ENCODE assay signal across 15 cellular contexts in genomic region chr10:119286983-119287612, GRCh38.
DNase-seq lines count a peak whose midpoint lies in the region; ATAC-seq and TF ChIP-seq lines count a peak whose summit lies in the region.
"Had no signal": no experiment of that assay in that cellular context is flagged by ENCODE, and none has a peak within 500 bp of the region (broad histone marks: within the 10 kb centered on the region; RNA-seq: fewer than 3 reads in every experiment).

No MANE protein-coding gene starts in this region.

- peaks cover 75% of the 10 kb centered on the region for H3K4me1 Mint-ChIP-seq in T-helper 1 cell treated with Interleukin-12 subunit alpha and Interleukin-12 subunit beta and Interleukin-4 antibody, amounts not matched to agents 30 μg/mL and 1 μg/mL, for 36 hours (ENCODE audit: low read depth)
- peaks cover 74% of the 10 kb centered on the region for H3K4me1 Mint-ChIP-seq in activated T-helper 2 cell treated with anti-CD3 and anti-CD28 coated beads, Interferon-gamma antibody, Interleukin-2, Interleukin-4, amounts not matched to agents 10 μg/mL and 5 μg/mL and 100 μg/mL, durations not matched to agents 14 hours and 24 hours and 36 hours (ENCODE audit: low read depth)
- H3K4me1 Mint-ChIP-seq in naive thymus-derived CD4-positive, alpha-beta T cell, result peaks cover 68 to 96% (median 85%) of the 10 kb centered on the region in 7 donors
- H3K4me1 Mint-ChIP-seq in nephron progenitor cell, result peaks cover 81% of the 10 kb centered on the region

- H3K36me3 ChIP-seq in A673 (ENCODE audit: insufficient read depth, low read length, poor library complexity, severe bottlenecking), result no peaks in the 10 kb centered on the region
- H3K36me3 ChIP-seq in naive thymus-derived CD4-positive, alpha-beta T cell (ENCODE audit: control insufficient read depth in 2 of 3, insufficient read depth in 3 of 3, low read length in 3 of 3), result no peaks in the 10 kb centered on the region

- CTCF ChIA-PET in A673 (lab: Charles Lee), result no interaction called here
- CTCF ChIA-PET in naive thymus-derived CD4-positive, alpha-beta T cell (lab: Charles Lee), result no interaction called here

- ATAC-seq in naive thymus-derived CD4-positive, alpha-beta T cell, result no peak
- ATAC-seq: foreskin keratinocyte, mucosa of descending colon, T-cell had no signal

- H3K4me3 ChIP-seq in A673 (ENCODE audit: low read depth, low read length, poor library complexity, severe bottlenecking), result no peak overlapping the region
- H3K4me3 ChIP-seq in naive thymus-derived CD4-positive, alpha-beta T cell (ENCODE audit: low read length), result no peak overlapping the region
- H3K4me3 ChIP-seq: mucosa of descending colon had no signal

- peak overlapping the region; percentile 81 for H3K27ac Mint-ChIP-seq in T-helper 1 cell treated with Interleukin-12 subunit alpha and Interleukin-12 subunit beta and Interleukin-4 antibody, amounts not matched to agents 30 μg/mL and 1 μg/mL, for 36 hours
- peak overlapping the region; percentile 89 for H3K27ac Mint-ChIP-seq in activated T-helper 2 cell treated with anti-CD3 and anti-CD28 coated beads, Interferon-gamma antibody, Interleukin-2, Interleukin-4, amounts not matched to agents 10 μg/mL and 5 μg/mL and 100 μg/mL, durations not matched to agents 14 hours and 24 hours and 36 hours
- H3K27ac Mint-ChIP-seq in naive thymus-derived CD4-positive, alpha-beta T cell, result peak overlapping the region in 8 of 9 donors; percentile 22 to 95 (median 88)
- no peak overlapping the region for H3K27ac Mint-ChIP-seq in nephron progenitor cell

- peaks cover 15% of the 10 kb centered on the region for H3K36me3 Mint-ChIP-seq in T-helper 1 cell treated with Interleukin-12 subunit alpha and Interleukin-12 subunit beta and Interleukin-4 antibody, amounts not matched to agents 30 μg/mL and 1 μg/mL, for 36 hours (ENCODE audit: low read depth)
- no peaks in the 10 kb centered on the region for H3K36me3 Mint-ChIP-seq in activated T-helper 2 cell treated with anti-CD3 and anti-CD28 coated beads, Interferon-gamma antibody, Interleukin-2, Interleukin-4, amounts not matched to agents 10 μg/mL and 5 μg/mL and 100 μg/mL, durations not matched to agents 14 hours and 24 hours and 36 hours (ENCODE audit: low read depth)
- H3K36me3 Mint-ChIP-seq in naive thymus-derived CD4-positive, alpha-beta T cell, result peaks cover 0 to 5% (median 0%) of the 10 kb centered on the region in 5 donors
- H3K36me3 Mint-ChIP-seq in nephron progenitor cell (ENCODE audit: low read depth), result peaks cover 4% of the 10 kb centered on the region
- H3K36me3 Mint-ChIP-seq: T-cell had no signal

- no TSS peak for BruUV-seq in A673 (replicated peaks; lab: Mats Ljungman, UMichigan)

- no peaks in the 10 kb centered on the region for H3K27me3 Mint-ChIP-seq in T-helper 1 cell treated with Interleukin-12 subunit alpha and Interleukin-12 subunit beta and Interleukin-4 antibody, amounts not matched to agents 30 μg/mL and 1 μg/mL, for 36 hours (ENCODE audit: low read depth)
- H3K27me3 Mint-ChIP-seq in activated T-helper 2 cell treated with anti-CD3 and anti-CD28 coated beads, Interferon-gamma antibody, Interleukin-2, Interleukin-4, amounts not matched to agents 10 μg/mL and 5 μg/mL and 100 μg/mL, durations not matched to agents 14 hours and 24 hours and 36 hours (ENCODE audit: low read depth), result no peaks in the 10 kb centered on the region
- H3K27me3 Mint-ChIP-seq in naive thymus-derived CD4-positive, alpha-beta T cell, result no peaks in the 10 kb centered on the region
- H3K27me3 Mint-ChIP-seq in nephron progenitor cell (ENCODE audit: low read depth, poor library complexity), result peaks cover 16% of the 10 kb centered on the region
- H3K27me3 Mint-ChIP-seq: T-cell had no signal

- intact Hi-C loops in A673 (cut with micrococcal nuclease; ENCODE audit: unreplicated experiment), result no loop called here
- intact Hi-C loops in activated T-helper 2 cell treated with anti-CD3 and anti-CD28 coated beads, Interferon-gamma antibody, Interleukin-2, Interleukin-4, amounts not matched to agents 10 μg/mL and 5 μg/mL and 100 μg/mL, durations not matched to agents 14 hours and 24 hours and 36 hours (cut with micrococcal nuclease), result loop anchor here (1.0 kb wide), 1 partner anchor 18 kb away; no protein-coding TSS in a partner anchor
- intact Hi-C loops in naive thymus-derived CD4-positive, alpha-beta T cell (cut with micrococcal nuclease), result loop anchor here in 1 of 2 donors (1.0 kb wide), 2 partner anchors 18 to 19 kb away; no protein-coding TSS in a partner anchor

- H3K4me1 ChIP-seq in A673 (ENCODE audit: insufficient read depth, low read length, poor library complexity, severe bottlenecking), result peaks cover 51% of the 10 kb centered on the region
- H3K4me1 ChIP-seq in naive thymus-derived CD4-positive, alpha-beta T cell (ENCODE audit: control insufficient read depth in 2 of 2, insufficient read depth in 2 of 2, low read length in 2 of 2), result peaks cover 43 to 83% of the 10 kb centered on the region in 2 donors
- H3K4me1 ChIP-seq: foreskin keratinocyte had no signal

- POLR2A ChIA-PET in A673 (lab: Charles Lee; ENCODE audit: low non-redundant PET), result no interaction called here
- POLR2A ChIA-PET in naive thymus-derived CD4-positive, alpha-beta T cell (lab: Charles Lee), result no interaction called here

- H3K9me3 Mint-ChIP-seq in T-helper 1 cell treated with Interleukin-12 subunit alpha and Interleukin-12 subunit beta and Interleukin-4 antibody, amounts not matched to agents 30 μg/mL and 1 μg/mL, for 36 hours, result no peaks in the 10 kb centered on the region
- H3K9me3 Mint-ChIP-seq in activated T-helper 2 cell treated with anti-CD3 and anti-CD28 coated beads, Interferon-gamma antibody, Interleukin-2, Interleukin-4, amounts not matched to agents 10 μg/mL and 5 μg/mL and 100 μg/mL, durations not matched to agents 14 hours and 24 hours and 36 hours, result no peaks in the 10 kb centered on the region
- no peaks in the 10 kb centered on the region for H3K9me3 Mint-ChIP-seq in naive thymus-derived CD4-positive, alpha-beta T cell
- no peaks in the 10 kb centered on the region for H3K9me3 Mint-ChIP-seq in nephron progenitor cell
- H3K9me3 Mint-ChIP-seq: T-cell had no signal

- peak overlapping the region; percentile 15 for H3K4me3 Mint-ChIP-seq in T-helper 1 cell treated with Interleukin-12 subunit alpha and Interleukin-12 subunit beta and Interleukin-4 antibody, amounts not matched to agents 30 μg/mL and 1 μg/mL, for 36 hours
- no peak overlapping the region for H3K4me3 Mint-ChIP-seq in activated T-helper 2 cell treated with anti-CD3 and anti-CD28 coated beads, Interferon-gamma antibody, Interleukin-2, Interleukin-4, amounts not matched to agents 10 μg/mL and 5 μg/mL and 100 μg/mL, durations not matched to agents 14 hours and 24 hours and 36 hours (ENCODE audit: low read depth)
- peak overlapping the region in 8 of 10 donors; percentile 6 to 79 (median 68) for H3K4me3 Mint-ChIP-seq in naive thymus-derived CD4-positive, alpha-beta T cell
- no peak overlapping the region for H3K4me3 Mint-ChIP-seq in nephron progenitor cell

- H3K27me3 ChIP-seq in A673 (replicated peaks; ENCODE audit: insufficient read depth, low read depth, low read length, poor library complexity), result no peaks in the 10 kb centered on the region
- H3K27me3 ChIP-seq in naive thymus-derived CD4-positive, alpha-beta T cell (ENCODE audit: control insufficient read depth in 2 of 2, insufficient read depth in 2 of 2, low read length in 2 of 2), result no peaks in the 10 kb centered on the region
- H3K27me3 ChIP-seq: foreskin keratinocyte had no signal

- no peaks in the 10 kb centered on the region for H3K9me3 ChIP-seq in A673 (ENCODE audit: low read depth, low read length, poor library complexity, severe bottlenecking)
- no peaks in the 10 kb centered on the region for H3K9me3 ChIP-seq in naive thymus-derived CD4-positive, alpha-beta T cell (ENCODE audit: control insufficient read depth in 2 of 3, low read length in 3 of 3)
- H3K9me3 ChIP-seq: mucosa of descending colon had no signal

- no peak for DNase-seq in T-helper 1 cell
- DNase-seq in A673 (ENCODE audit: low spot score), result no peak
- DNase-seq in activated T-helper 2 cell treated with anti-CD3 and anti-CD28 coated beads, Interferon-gamma antibody, Interleukin-2, Interleukin-4, amounts not matched to agents 10 μg/mL and 5 μg/mL and 100 μg/mL, durations not matched to agents 14 hours and 24 hours and 36 hours (ENCODE audit: low spot score), result no peak
- DNase-seq in naive thymus-derived CD4-positive, alpha-beta T cell, result no peak
- DNase-seq in DMS153 treated with DMSO at 0.1 percent for 48 hours (lab: John Stamatoyannopoulos, UW; ENCODE audit: unreplicated experiment), result no peak
- DNase-seq in NCI-H524 (lab: John Stamatoyannopoulos, UW), result no peak
- DNase-seq in nephron progenitor cell, result no peak
- DNase-seq: foreskin keratinocyte, HCEC 1CT, mucosa of descending colon, NCI-H526 treated with DMSO at 0.1 percent for 48 hours, Right ventricle myocardium superior, T-cell had no signal

- peak overlapping the region; percentile 57 for H3K27ac ChIP-seq in A673 (ENCODE audit: low read depth, low read length, poor library complexity, severe bottlenecking)
- no peak overlapping the region for H3K27ac ChIP-seq in naive thymus-derived CD4-positive, alpha-beta T cell (ENCODE audit: low read depth, low read length)
- H3K27ac ChIP-seq: 22Rv1, foreskin keratinocyte had no signal

- TF ChIP-seq CTCF in A673 (conservative IDR thresholded peaks at IDR 0.05; ENCODE audit: low read depth, low read length), result no peak
- TF ChIP-seq CTCF in nephron progenitor cell (IDR thresholded peaks at IDR 0.05), result no peak

Comparison
In these comparisons a context has a peak if more than half of its experiments do, and no peak if none do; other contexts are left out.
1. H3K4me3 Mint-ChIP-seq: peak in T-helper 1 cell treated with Interleukin-12 subunit alpha and Interleukin-12 subunit beta and Interleukin-4 antibody, amounts not matched to agents 30 μg/mL and 1 μg/mL, for 36 hours (single experiment) and naive thymus-derived CD4-positive, alpha-beta T cell (8 of 10); none in activated T-helper 2 cell treated with anti-CD3 and anti-CD28 coated beads, Interferon-gamma antibody, Interleukin-2, Interleukin-4, amounts not matched to agents 10 μg/mL and 5 μg/mL and 100 μg/mL, durations not matched to agents 14 hours and 24 hours and 36 hours (single experiment) and nephron progenitor cell (single experiment).